Comparison of ENCODE assay signal across 18 cellular contexts in genomic region chr4:113142351-113142750, GRCh38.
DNase-seq lines count a peak whose midpoint lies in the region; ATAC-seq and TF ChIP-seq lines count a peak whose summit lies in the region.
"Had no signal": no experiment of that assay in that cellular context is flagged by ENCODE, and none has a peak within 500 bp of the region (broad histone marks: within the 10 kb centered on the region; RNA-seq: fewer than 3 reads in every experiment).

No MANE protein-coding gene starts in this region.

- CTCF ChIA-PET in activated CD4-positive, alpha-beta T cell treated with anti-CD3 and anti-CD28 coated beads for 36 hours (lab: Charles Lee) = no interaction called here

- H3K27me3 Mint-ChIP-seq in H9 (ENCODE audit: low read depth) = no peaks in the 10 kb centered on the region
- H3K27me3 Mint-ChIP-seq in activated CD4-positive, alpha-beta T cell treated with anti-CD3 and anti-CD28 coated beads for 36 hours = peaks cover 8% of the 10 kb centered on the region

- no peak overlapping the region for H4K5ac ChIP-seq in H9 (ENCODE audit: insufficient read length, low read depth, low read length)

- POLR2A ChIA-PET in activated CD4-positive, alpha-beta T cell treated with anti-CD3 and anti-CD28 coated beads for 36 hours (lab: Charles Lee) = interaction anchor here (0.7 kb wide), 1 partner anchor 69 kb away, joined by 3 read pairs; no protein-coding TSS in a partner anchor

- H4K8ac ChIP-seq in H9 (replicated peaks; ENCODE audit: insufficient read length, low read depth, low read length) = no peak overlapping the region

- no CpG with 5 or more reads among the region's 3 CpGs for WGBS in H9 (ENCODE audit: extremely low coverage, insufficient read length, low lambda C conversion rate)
- 45 to 76% (median 48%) methylated on average over 3 of the region's 3 CpGs for WGBS in stomach, 5 donors

- no peak for TF ChIP-seq EP300 in stomach (IDR thresholded peaks at IDR 0.05)

- H3K4me3 ChIP-seq in SJCRH30 (peak overlapping the region; percentile 24), stomach (no peak overlapping the region)
- H3K4me3 ChIP-seq: prostate gland, SJSA1, suprapubic skin had no signal

- H3K27ac Mint-ChIP-seq in H9 = peak overlapping the region in 2 of 3 experiments; percentile 39 to 40; a peak in 3 of 7 replicates
- no peak overlapping the region for H3K27ac Mint-ChIP-seq in activated CD4-positive, alpha-beta T cell treated with anti-CD3 and anti-CD28 coated beads for 36 hours
- H3K27ac Mint-ChIP-seq: CD8-positive, alpha-beta memory T cell had no signal

- H3K23ac ChIP-seq in H9 (ENCODE audit: insufficient read length, low read depth, low read length) = no peak overlapping the region

- H3K4me1 ChIP-seq in H9 (ENCODE audit: insufficient read depth, low read length) (peaks cover 7% of the 10 kb centered on the region), SJCRH30 (peaks cover 30% of the 10 kb centered on the region), stomach (peaks cover 11 to 40% (median 24%) of the 10 kb centered on the region in 4 donors)
- H3K4me1 ChIP-seq: prostate gland had no signal

- H3K27me3 ChIP-seq in H9 (ENCODE audit: insufficient read depth, low read length) (no peaks in the 10 kb centered on the region), SJCRH30 (no peaks in the 10 kb centered on the region), layer of hippocampus (ENCODE audit: control insufficient read depth, insufficient read depth, low read length) (no peaks in the 10 kb centered on the region), stomach (no peaks in the 10 kb centered on the region)
- H3K27me3 ChIP-seq: SJSA1, suprapubic skin had no signal

- H4K91ac ChIP-seq in H9 (ENCODE audit: insufficient read length, low read depth, low read length) = no peak overlapping the region

- H2BK12ac ChIP-seq in H9 (ENCODE audit: insufficient read length, low read depth, low read length) = no peak overlapping the region

- intact Hi-C loops in stomach (cut with DNase I; ENCODE audit: low total_unique reads) = no loop called here
- intact Hi-C loops in activated CD4-positive, alpha-beta T cell treated with anti-CD3 and anti-CD28 coated beads for 36 hours (cut with DNase I, micrococcal nuclease) = no loop called here

- H3K79me1 ChIP-seq in H9 (ENCODE audit: insufficient read depth, low read depth, low read length, poor library complexity, severe bottlenecking) = no peaks in the 10 kb centered on the region

- H3K27ac ChIP-seq in H9 (ENCODE audit: insufficient read length, low read depth, low read length) = no peak overlapping the region
- H3K27ac ChIP-seq in SJCRH30 = peak overlapping the region; percentile 86
- peak overlapping the region; percentile 9 for H3K27ac ChIP-seq in layer of hippocampus (ENCODE audit: low read depth, low read length)
- peak overlapping the region in 3 of 5 donors; percentile 3 to 33 (median 24) for H3K27ac ChIP-seq in stomach
- H3K27ac ChIP-seq: prostate gland, suprapubic skin had no signal

- no peak overlapping the region; a peak in 1 of 5 replicates for H3K4me3 Mint-ChIP-seq in H9
- H3K4me3 Mint-ChIP-seq in activated CD4-positive, alpha-beta T cell treated with anti-CD3 and anti-CD28 coated beads for 36 hours = no peak overlapping the region
- H3K4me3 Mint-ChIP-seq: CD8-positive, alpha-beta memory T cell had no signal

- no peak for TF ChIP-seq CTCF in H9 (conservative IDR thresholded peaks at IDR 0.05)
- TF ChIP-seq CTCF in stomach (IDR thresholded peaks at IDR 0.05) = no peak

- no peaks in the 10 kb centered on the region for H3K9me3 Mint-ChIP-seq in H9
- no peaks in the 10 kb centered on the region for H3K9me3 Mint-ChIP-seq in activated CD4-positive, alpha-beta T cell treated with anti-CD3 and anti-CD28 coated beads for 36 hours (ENCODE audit: low read depth)
- H3K9me3 Mint-ChIP-seq: CD8-positive, alpha-beta memory T cell had no signal

- no peak overlapping the region for H2BK15ac ChIP-seq in H9 (ENCODE audit: low read depth, low read length)

- H2AK5ac ChIP-seq in H9 (ENCODE audit: insufficient read length, low read length) = no peak overlapping the region

- no peaks in the 10 kb centered on the region for H4K20me1 ChIP-seq in H9 (ENCODE audit: control insufficient read depth, insufficient read depth, insufficient read length)

- DNase-seq in H9 (no peak), SJCRH30 (peak; percentile 17 to 50), stomach (no peak)
- no peak for DNase-seq in activated CD4-positive, alpha-beta T cell treated with anti-CD3 and anti-CD28 coated beads for 36 hours
- DNase-seq: activated effector memory CD4-positive, alpha-beta T cell treated with anti-CD3 and anti-CD28 coated beads, Interleukin-2, amount 50 U/mL, for 16 hours; AML-193; CD8-positive, alpha-beta memory T cell; dermis blood vessel endothelial cell; Karpas-422; NCI-H226; stimulated activated CD4-positive, alpha-beta T cell treated with anti-CD3 and anti-CD28 coated beads, Interleukin-1b, Interleukin-23, amount 100 ng/mL, for 48 hours; T-helper 2 cell had no signal

- H2AFZ ChIP-seq in H9 (ENCODE audit: low read length) = no peak overlapping the region

- H2BK120ac ChIP-seq in H9 (ENCODE audit: low read depth, low read length, poor library complexity, severe bottlenecking) = no peak overlapping the region

- H3K23me2 ChIP-seq in H9 (ENCODE audit: insufficient read length, low read depth, low read length, poor library complexity, severe bottlenecking) = no peaks in the 10 kb centered on the region

- no peak overlapping the region for H3K4me2 ChIP-seq in H9 (ENCODE audit: insufficient read depth, insufficient read length, low read length)

- H2BK5ac ChIP-seq in H9 (ENCODE audit: insufficient read length, low read length) = no peak overlapping the region

- H3K79me2 ChIP-seq in H9 (ENCODE audit: insufficient read depth, low read length) = no peaks in the 10 kb centered on the region

- H3K56ac ChIP-seq in H9 (ENCODE audit: insufficient read length, low read depth, low read length) = no peak overlapping the region

- H3K36me3 ChIP-seq in SJCRH30 (no peaks in the 10 kb centered on the region), stomach (no peaks in the 10 kb centered on the region)
- H3K36me3 ChIP-seq: prostate gland, SJSA1, suprapubic skin had no signal

- H3T11ph ChIP-seq in H9 (ENCODE audit: low read length) = no peak overlapping the region

- no peak overlapping the region for H3K18ac ChIP-seq in H9 (ENCODE audit: insufficient read length, low read depth, low read length)

- H3K4me1 Mint-ChIP-seq in H9 = peaks cover 53 to 60% of the 10 kb centered on the region in 2 experiments
- H3K4me1 Mint-ChIP-seq in activated CD4-positive, alpha-beta T cell treated with anti-CD3 and anti-CD28 coated beads for 36 hours = peaks cover 3% of the 10 kb centered on the region
- H3K4me1 Mint-ChIP-seq: CD8-positive, alpha-beta memory T cell had no signal

- no peak overlapping the region for H3K14ac ChIP-seq in H9 (ENCODE audit: insufficient read depth, low read length)

- no peaks in the 10 kb centered on the region for H3K9me3 ChIP-seq in H9 (ENCODE audit: control insufficient read depth, low read depth, low read length)
- no peaks in the 10 kb centered on the region for H3K9me3 ChIP-seq in SJCRH30 (replicated peaks)
- H3K9me3 ChIP-seq in stomach = no peaks in the 10 kb centered on the region
- H3K9me3 ChIP-seq: prostate gland, SJSA1, suprapubic skin had no signal

- no peaks in the 10 kb centered on the region; a peak in 1 of 7 replicates for H3K36me3 Mint-ChIP-seq in H9 (ENCODE audit: insufficient read depth in 1 of 3, low read depth in 3 of 3)
- no peaks in the 10 kb centered on the region for H3K36me3 Mint-ChIP-seq in activated CD4-positive, alpha-beta T cell treated with anti-CD3 and anti-CD28 coated beads for 36 hours (ENCODE audit: low read depth)
- H3K36me3 Mint-ChIP-seq: CD8-positive, alpha-beta memory T cell had no signal

- no peak overlapping the region for H3K9ac ChIP-seq in H9 (ENCODE audit: extremely low read depth, insufficient read length, low read length)

- no peak overlapping the region for H2BK20ac ChIP-seq in H9 (ENCODE audit: low read depth, low read length, poor library complexity, severe bottlenecking)

- ATAC-seq in HG03196 (IDR thresholded peaks at IDR 0.05; ENCODE audit: unreplicated experiment) (no peak), GM21423 (IDR thresholded peaks at IDR 0.05; ENCODE audit: unreplicated experiment) (no peak)
- ATAC-seq in activated CD4-positive, alpha-beta T cell treated with anti-CD3 and anti-CD28 coated beads for 36 hours = no peak

- no peak for TF ChIP-seq POLR2A in stomach (IDR thresholded peaks at IDR 0.05)

- no peak overlapping the region for H3K4ac ChIP-seq in H9 (ENCODE audit: low read depth, low read length)

Comparison
In these comparisons a context has a peak if more than half of its experiments do, and no peak if none do; other contexts are left out.
1. DNase-seq: peak in SJCRH30 (2 of 2); none in H9 (single experiment), stomach (single experiment) and activated CD4-positive, alpha-beta T cell treated with anti-CD3 and anti-CD28 coated beads for 36 hours (single experiment).